ENCODE assay signal across 29 cellular contexts in the genomic region with DNA sequence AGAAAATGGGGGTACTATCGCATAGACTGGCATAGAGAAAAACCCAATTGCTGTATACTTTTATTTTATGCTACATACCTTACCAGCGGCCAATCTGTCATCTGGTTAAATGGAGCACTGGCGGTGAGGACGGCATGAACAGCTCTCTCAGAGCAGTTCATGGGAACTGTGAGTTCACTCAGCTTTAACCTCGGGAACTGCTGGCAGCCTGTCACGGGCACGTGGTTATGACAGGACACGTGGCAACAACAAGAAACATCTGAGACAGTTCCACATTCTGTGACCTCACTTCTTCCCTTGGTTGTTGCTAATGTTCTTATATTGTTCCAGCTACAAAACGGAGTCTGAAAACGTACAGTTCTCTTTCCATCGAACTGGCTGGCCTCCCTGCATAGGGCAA.
"Had no signal": no experiment of that assay in that cellular context is flagged by ENCODE, and none has a peak within 500 bp of the region (broad histone marks: within the 10 kb centered on the region; RNA-seq: fewer than 3 reads in every experiment).

No MANE protein-coding gene starts in this region.

- ATAC-seq: activated CD4-positive, CD25-positive, alpha-beta regulatory T cell treated with anti-CD3 and anti-CD28 coated beads, Interleukin-2, amount 50 U/mL, for 24 hours; body of pancreas; gastrocnemius medialis; left lung; stimulated activated naive B cell treated with anti-CD40 and anti-IgM and Interleukin-4, amounts not matched to agents 10 μg/mL and 1 μg/mL and 100 μg/mL, for 72 hours; T-helper 17 cell had no signal

- DNase-seq: activated CD4-positive, alpha-beta T cell treated with anti-CD3 and anti-CD28 coated beads for 48 hours; activated CD4-positive, alpha-beta T cell treated with anti-CD3 and anti-CD28 coated beads, Interleukin-2, amount 50 U/mL, for 48 hours; activated CD8-positive, alpha-beta memory T cell treated with anti-CD3 and anti-CD28 coated beads for 24 hours; activated effector memory CD4-positive, alpha-beta T cell treated with anti-CD3 and anti-CD28 coated beads, Interleukin-2, amount 50 U/mL, for 16 hours; activated naive CD4-positive, alpha-beta T cell treated with anti-CD3 and anti-CD28 coated beads for 36 hours; activated naive CD8-positive, alpha-beta T cell treated with anti-CD3 and anti-CD28 coated beads for 36 hours; body of pancreas; cerebellar nuclear complex; colonic mucosa; esophagus squamous epithelium; gastrocnemius medialis; hippocampal formation; left lung; mammary epithelial cell; ovary; sigmoid colon; small intestine; stimulated activated CD4-positive, alpha-beta T cell treated with anti-CD3 and anti-CD28 coated beads, Interleukin-1b, Interleukin-23, amount 100 ng/mL, for 48 hours; stimulated activated naive B cell treated with anti-CD40 and anti-IgM and Interleukin-4, amounts not matched to agents 10 μg/mL and 1 μg/mL and 100 μg/mL, for 72 hours; stomach; T-helper 17 cell; T1000; thyroid gland; WERI-Rb-1 had no signal

- H3K27me3 ChIP-seq: adrenal gland, body of pancreas, colonic mucosa, dorsolateral prefrontal cortex, esophagus squamous epithelium, gastrocnemius medialis, left lung, ovary, sigmoid colon, stomach, thyroid gland, upper lobe of left lung had no signal

- H3K4me1 ChIP-seq: adrenal gland, body of pancreas, colonic mucosa, esophagus squamous epithelium, gastrocnemius medialis, left lung, sigmoid colon, stomach, thyroid gland, upper lobe of left lung had no signal

- H3K9me3 ChIP-seq: adrenal gland, body of pancreas, colonic mucosa, esophagus squamous epithelium, gastrocnemius medialis, left lung, ovary, sigmoid colon, stomach, thyroid gland, upper lobe of left lung had no signal

- H3K36me3 ChIP-seq: adrenal gland, colonic mucosa, esophagus squamous epithelium, gastrocnemius medialis, left lung, ovary, sigmoid colon, stomach, thyroid gland, upper lobe of left lung, WERI-Rb-1 had no signal

- H3K27ac ChIP-seq: adrenal gland, body of pancreas, colonic mucosa, dorsolateral prefrontal cortex, esophagus squamous epithelium, gastrocnemius medialis, left lung, ovary, sigmoid colon, stomach, thyroid gland, upper lobe of left lung, WERI-Rb-1 had no signal

- H3K4me3 ChIP-seq: adrenal gland, body of pancreas, colonic mucosa, dorsolateral prefrontal cortex, esophagus squamous epithelium, gastrocnemius medialis, left lung, ovary, sigmoid colon, stomach, thyroid gland, upper lobe of left lung had no signal

- FAIRE-seq: keratinocyte, small intestine had no signal
